ENCODE assay signal across 1 cellular context in the genomic region with DNA sequence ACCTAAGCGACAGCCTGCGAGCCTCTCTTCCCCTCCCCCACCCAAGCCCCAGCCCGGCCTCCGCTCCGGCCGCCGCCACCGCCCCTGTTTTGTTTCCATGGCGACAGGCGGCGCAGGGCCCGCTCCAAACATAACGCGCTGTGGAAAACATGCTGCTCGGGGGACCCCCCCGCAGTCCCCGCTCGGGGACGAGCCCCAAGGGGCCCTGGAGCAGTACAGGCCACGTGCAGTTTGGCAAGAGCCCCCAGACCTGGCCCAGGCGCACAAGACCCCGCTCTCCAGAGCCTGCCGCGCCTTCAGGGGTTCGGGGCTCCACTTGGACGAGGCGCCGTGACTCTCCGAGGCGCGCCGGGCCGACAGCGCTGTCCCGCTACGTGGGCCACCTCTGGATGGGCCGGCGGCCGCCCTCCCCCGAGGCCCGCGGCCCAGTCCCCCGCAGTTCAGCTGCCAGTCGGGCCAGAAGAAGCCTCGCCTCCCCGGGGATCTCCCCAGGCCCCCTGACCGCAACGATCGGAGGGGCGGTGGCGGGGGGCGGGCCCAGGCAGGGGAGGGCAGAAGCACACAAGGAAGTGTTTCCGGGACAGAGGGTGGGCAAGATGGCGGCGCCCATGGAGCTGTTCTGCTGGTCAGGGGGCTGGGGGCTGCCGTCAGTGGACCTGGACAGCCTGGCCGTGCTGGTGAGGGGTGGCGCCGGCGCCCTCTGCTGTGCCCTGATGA.
TF ChIP-seq lines count a peak whose summit lies in the region.

A gene with protein sequence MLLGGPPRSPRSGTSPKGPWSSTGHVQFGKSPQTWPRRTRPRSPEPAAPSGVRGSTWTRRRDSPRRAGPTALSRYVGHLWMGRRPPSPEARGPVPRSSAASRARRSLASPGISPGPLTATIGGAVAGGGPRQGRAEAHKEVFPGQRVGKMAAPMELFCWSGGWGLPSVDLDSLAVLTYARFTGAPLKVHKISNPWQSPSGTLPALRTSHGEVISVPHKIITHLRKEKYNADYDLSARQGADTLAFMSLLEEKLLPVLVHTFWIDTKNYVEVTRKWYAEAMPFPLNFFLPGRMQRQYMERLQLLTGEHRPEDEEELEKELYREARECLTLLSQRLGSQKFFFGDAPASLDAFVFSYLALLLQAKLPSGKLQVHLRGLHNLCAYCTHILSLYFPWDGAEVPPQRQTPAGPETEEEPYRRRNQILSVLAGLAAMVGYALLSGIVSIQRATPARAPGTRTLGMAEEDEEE (plus strand): TSS at position 40 of the 717 bp plus-strand sequence. CDS start 110 bp downstream, at position 150.

TF ChIP-seq in K562, 482 proteins besides CTCF, POLR2A, EP300 and RAD21 (continued from another document and continues in another):
- TF ChIP-seq CBX2 (IDR thresholded peaks at IDR 0.05; ENCODE audit: insufficient read depth, low read length, poor library complexity, severe bottlenecking) (no peak), THRB (CRISPR knock-in tag; conservative IDR thresholded peaks at IDR 0.05) (no peak; the same call in 1 of the 2 replicates), ZNF592 (IDR thresholded peaks at IDR 0.05) (no peak), MTA1 (IDR thresholded peaks at IDR 0.05; ENCODE audit: borderline replicate concordance) (peak; percentile 95), SMARCA5 (IDR thresholded peaks at IDR 0.05) (no peak), FOXA1 (IDR thresholded peaks at IDR 0.05; ENCODE audit: borderline replicate concordance) (no peak), SMC3 (conservative IDR thresholded peaks at IDR 0.05; ENCODE audit: insufficient read depth, low read depth, low read length) (no peak), NFRKB (IDR thresholded peaks at IDR 0.05; ENCODE audit: low read depth) (0 out of 2 replicates have a peak, but pooled peaks have one; percentile 83), ARID1B (IDR thresholded peaks at IDR 0.05) (no peak; the same call in 1 of the 2 replicates), CEBPZ (IDR thresholded peaks at IDR 0.05; ENCODE audit: borderline replicate concordance, low read depth, low read length) (no peak), JUN (IDR thresholded peaks at IDR 0.05; ENCODE audit: borderline replicate concordance, low read depth, low read length) (no peak), JUN (CRISPR knock-in tag; IDR thresholded peaks at IDR 0.05; ENCODE audit: borderline replicate concordance) (no peak), NR2F6 (CRISPR knock-in tag; IDR thresholded peaks at IDR 0.05) (no peak), HNRNPK (IDR thresholded peaks at IDR 0.05; ENCODE audit: low read depth, low read length, poor library complexity, severe bottlenecking) (no peak), ZNF121 (CRISPR knock-in tag; conservative IDR thresholded peaks at IDR 0.05) (no peak), ZSCAN29 (IDR thresholded peaks at IDR 0.05) (no peak), CEBPG (CRISPR knock-in tag; IDR thresholded peaks at IDR 0.05) (no peak), CEBPG (tag; conservative IDR thresholded peaks at IDR 0.05 in 1 of 2, IDR thresholded peaks at IDR 0.05 in 1 of 2) (no peak), ARHGAP35 (IDR thresholded peaks at IDR 0.05; ENCODE audit: partially characterized antibody) (no peak), KLF1 (tag; IDR thresholded peaks at IDR 0.05) (peak; percentile 97), NR2C2 (CRISPR knock-in tag; IDR thresholded peaks at IDR 0.05) (peak; percentile 96), NR2C2 (tag; IDR thresholded peaks at IDR 0.05) (peak; percentile 100), ZNF263 (CRISPR knock-in tag; IDR thresholded peaks at IDR 0.05; ENCODE audit: borderline replicate concordance) (no peak; the same call in 1 of the 2 replicates), XRCC5 (IDR thresholded peaks at IDR 0.05; ENCODE audit: low read depth, low read length) (peak; percentile 54; the same call in 1 of the 2 replicates), MXD1 (CRISPR knock-in tag; IDR thresholded peaks at IDR 0.05; ENCODE audit: borderline replicate concordance, poor library complexity, severe bottlenecking) (peak; percentile 72), TCF3 (CRISPR knock-in tag; IDR thresholded peaks at IDR 0.05) (no peak), ID3 (CRISPR knock-in tag; IDR thresholded peaks at IDR 0.05) (no peak), ID3 (tag; IDR thresholded peaks at IDR 0.05) (no peak), ZNF316 (IDR thresholded peaks at IDR 0.05) (no peak), E2F8 (IDR thresholded peaks at IDR 0.05; ENCODE audit: low read depth, partially characterized antibody) (no peak), DLX4 (CRISPR knock-in tag; IDR thresholded peaks at IDR 0.05) (no peak), TAF1 (IDR thresholded peaks at IDR 0.05; ENCODE audit: control insufficient read depth, extremely low read depth, insufficient read depth, low read length, severe bottlenecking) (peak; percentile 81), RBM34 (IDR thresholded peaks at IDR 0.05; ENCODE audit: borderline replicate concordance, insufficient read depth, low read length) (peak; percentile 37; the same call in 1 of the 2 replicates), NFYB (IDR thresholded peaks at IDR 0.05; ENCODE audit: extremely low read depth, insufficient read length) (no peak), ZNF584 (CRISPR knock-in tag; IDR thresholded peaks at IDR 0.05; ENCODE audit: low read depth) (no peak)
- TF ChIP-seq, protein P1, sequence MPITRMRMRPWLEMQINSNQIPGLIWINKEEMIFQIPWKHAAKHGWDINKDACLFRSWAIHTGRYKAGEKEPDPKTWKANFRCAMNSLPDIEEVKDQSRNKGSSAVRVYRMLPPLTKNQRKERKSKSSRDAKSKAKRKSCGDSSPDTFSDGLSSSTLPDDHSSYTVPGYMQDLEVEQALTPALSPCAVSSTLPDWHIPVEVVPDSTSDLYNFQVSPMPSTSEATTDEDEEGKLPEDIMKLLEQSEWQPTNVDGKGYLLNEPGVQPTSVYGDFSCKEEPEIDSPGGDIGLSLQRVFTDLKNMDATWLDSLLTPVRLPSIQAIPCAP (CRISPR knock-in tag; IDR thresholded peaks at IDR 0.05; ENCODE audit: borderline replicate concordance) = no peak
- TF ChIP-seq, protein P2, sequence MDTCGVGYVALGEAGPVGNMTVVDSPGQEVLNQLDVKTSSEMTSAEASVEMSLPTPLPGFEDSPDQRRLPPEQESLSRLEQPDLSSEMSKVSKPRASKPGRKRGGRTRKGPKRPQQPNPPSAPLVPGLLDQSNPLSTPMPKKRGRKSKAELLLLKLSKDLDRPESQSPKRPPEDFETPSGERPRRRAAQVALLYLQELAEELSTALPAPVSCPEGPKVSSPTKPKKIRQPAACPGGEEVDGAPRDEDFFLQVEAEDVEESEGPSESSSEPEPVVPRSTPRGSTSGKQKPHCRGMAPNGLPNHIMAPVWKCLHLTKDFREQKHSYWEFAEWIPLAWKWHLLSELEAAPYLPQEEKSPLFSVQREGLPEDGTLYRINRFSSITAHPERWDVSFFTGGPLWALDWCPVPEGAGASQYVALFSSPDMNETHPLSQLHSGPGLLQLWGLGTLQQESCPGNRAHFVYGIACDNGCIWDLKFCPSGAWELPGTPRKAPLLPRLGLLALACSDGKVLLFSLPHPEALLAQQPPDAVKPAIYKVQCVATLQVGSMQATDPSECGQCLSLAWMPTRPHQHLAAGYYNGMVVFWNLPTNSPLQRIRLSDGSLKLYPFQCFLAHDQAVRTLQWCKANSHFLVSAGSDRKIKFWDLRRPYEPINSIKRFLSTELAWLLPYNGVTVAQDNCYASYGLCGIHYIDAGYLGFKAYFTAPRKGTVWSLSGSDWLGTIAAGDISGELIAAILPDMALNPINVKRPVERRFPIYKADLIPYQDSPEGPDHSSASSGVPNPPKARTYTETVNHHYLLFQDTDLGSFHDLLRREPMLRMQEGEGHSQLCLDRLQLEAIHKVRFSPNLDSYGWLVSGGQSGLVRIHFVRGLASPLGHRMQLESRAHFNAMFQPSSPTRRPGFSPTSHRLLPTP (IDR thresholded peaks at IDR 0.05; ENCODE audit: borderline replicate concordance, extremely low read depth, insufficient read length) = no peak
